In the genomic region with DNA sequence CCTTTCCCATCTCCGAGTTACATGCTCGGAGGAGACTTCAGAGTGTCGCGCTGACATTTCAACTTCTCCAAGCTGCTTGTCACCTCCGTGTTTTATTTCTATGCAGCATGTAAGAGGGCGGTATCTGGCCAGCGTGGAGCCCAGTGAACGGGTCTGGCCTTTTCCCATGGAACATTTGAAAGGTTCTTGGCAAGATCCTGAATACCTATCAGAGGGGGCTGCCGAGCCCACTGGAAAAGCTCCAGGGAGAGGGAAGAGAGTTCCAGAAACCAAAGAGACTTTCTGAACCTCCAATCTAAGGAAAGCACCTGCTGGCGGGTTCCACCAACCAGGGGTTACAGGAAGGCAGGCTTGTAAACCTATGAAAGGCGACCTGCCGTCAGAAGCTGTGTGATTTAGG, we compare ENCODE assay signal across 26 cellular contexts.
"Had no signal": no experiment of that assay in that cellular context is flagged by ENCODE, and none has a peak within 500 bp of the region (broad histone marks: within the 10 kb centered on the region; RNA-seq: fewer than 3 reads in every experiment).

No MANE protein-coding gene starts in this region.

- H3K36me3 ChIP-seq: adrenal gland, cardiac muscle cell, gastroesophageal sphincter, upper lobe of left lung, vagina had no signal

- H3K9me3 ChIP-seq: adrenal gland, upper lobe of left lung, vagina had no signal

- H3K27ac ChIP-seq: adrenal gland, cardiac muscle cell, gastroesophageal sphincter, skin epidermis, upper lobe of left lung, vagina had no signal

- H3K4me1 ChIP-seq: adrenal gland, gastroesophageal sphincter, upper lobe of left lung, vagina had no signal

- DNase-seq: activated CD4-positive, alpha-beta T cell treated with anti-CD3 and anti-CD28 coated beads for 48 hours; activated CD4-positive, alpha-beta T cell treated with anti-CD3 and anti-CD28 coated beads, Interleukin-2, amount 50 U/mL, for 48 hours; activated CD4-positive, CD25-positive, alpha-beta regulatory T cell; activated CD8-positive, alpha-beta memory T cell treated with anti-CD3 and anti-CD28 coated beads for 24 hours; activated effector memory CD4-positive, alpha-beta T cell treated with anti-CD3 and anti-CD28 coated beads, Interleukin-2, amount 50 U/mL, for 16 hours; activated naive CD4-positive, alpha-beta T cell treated with anti-CD3 and anti-CD28 coated beads for 36 hours; activated naive CD8-positive, alpha-beta T cell treated with anti-CD3 and anti-CD28 coated beads for 36 hours; adrenal gland; cortex of kidney; effector memory CD8-positive, alpha-beta T cell; hypothalamus; kidney glomerular epithelial cell; mammary epithelial cell; naive thymus-derived CD8-positive, alpha-beta T cell; stimulated activated CD4-positive, alpha-beta T cell treated with anti-CD3 and anti-CD28 coated beads, Interleukin-4, amount 100 ng/mL, for 24 hours; stimulated activated naive CD8-positive, alpha-beta T cell treated with anti-CD3 and anti-CD28 coated beads, Interleukin-15, amount 100 ng/mL, for 72 hours; substantia nigra; T-helper 1 cell; upper lobe of left lung had no signal

- FAIRE-seq: endothelial cell of umbilical vein had no signal

- H3K27me3 ChIP-seq: adrenal gland, cardiac muscle cell, upper lobe of left lung, vagina had no signal

- ATAC-seq: effector memory CD8-positive, alpha-beta T cell; gastroesophageal sphincter; naive thymus-derived CD8-positive, alpha-beta T cell; sciatic nerve; stimulated activated effector memory CD8-positive, alpha-beta T cell treated with anti-CD3 and anti-CD28 coated beads, Interleukin-12 subunit alpha, Interleukin-12 subunit beta, amount 100 ng/mL, for 72 hours; stimulated activated naive CD8-positive, alpha-beta T cell treated with anti-CD3 and anti-CD28 coated beads, Interleukin-15, amount 100 ng/mL, for 72 hours had no signal

- H3K4me3 ChIP-seq: adrenal gland, cardiac muscle cell, gastroesophageal sphincter, skin epidermis, upper lobe of left lung, vagina had no signal
